ENCODE assay signal across 32 cellular contexts in the genomic region with DNA sequence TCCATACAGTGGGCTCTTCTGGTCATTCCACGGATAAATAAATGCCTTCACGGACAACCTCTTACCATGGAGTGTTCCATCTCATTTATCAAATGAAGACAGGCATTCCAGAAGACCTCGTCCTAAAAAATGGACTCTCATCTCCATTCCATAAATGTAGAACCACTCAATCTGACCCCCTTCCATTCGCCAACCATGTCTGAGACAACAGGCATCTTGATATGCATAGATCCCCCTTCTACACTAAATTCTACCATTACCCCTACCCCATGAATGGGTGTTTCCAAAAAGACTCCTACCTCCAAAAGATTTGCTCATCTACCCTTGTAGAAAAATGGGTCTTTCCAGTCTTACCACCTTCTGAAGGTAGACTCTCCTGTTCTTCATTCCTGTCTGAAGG. TPM values are rescaled to one million over a fixed set of nuclear protein-coding genes. Genes with fewer than 3 reads are reported as not detected.
DNase-seq lines count a peak whose midpoint lies in the region; ATAC-seq, FAIRE-seq and TF ChIP-seq lines count a peak whose summit lies in the region.
"Had no signal": no experiment of that assay in that cellular context is flagged by ENCODE, and none has a peak within 500 bp of the region (broad histone marks: within the 10 kb centered on the region; RNA-seq: fewer than 3 reads in every experiment).

No MANE protein-coding gene starts in this region.

- no peak for DNase-seq in bronchial epithelial cell (ENCODE audit: low read depth)
- DNase-seq in endothelial cell of umbilical vein (ENCODE audit: low read depth, low spot score): no peak
- DNase-seq in osteoblast (ENCODE audit: insufficient read length, low spot score, missing footprints): peak; percentile 63
- no peak for DNase-seq in 8988T
- DNase-seq in activated CD4-positive, alpha-beta T cell treated with anti-CD3 and anti-CD28 coated beads, Interleukin-2, amount 50 U/mL, for 48 hours: no peak
- DNase-seq: ACHN; BE2C; C1 segment of cervical spinal cord; CD4-positive, alpha-beta memory T cell; CD4-positive, CD25-positive, alpha-beta regulatory T cell; CD8-positive, alpha-beta memory T cell; COR-L47; DMS 273 treated with DMSO at 0.1 percent for 48 hours; DMS153; DMS53; DMS79; DND-41; EL; GDM1 had no signal

- H3K4me1 ChIP-seq in HEK293 (ENCODE audit: control insufficient read depth, insufficient read depth, low read length) (no peaks in the 10 kb centered on the region), endothelial cell of umbilical vein (ENCODE audit: control insufficient read depth, extremely low read depth, insufficient read depth, low read length) (peaks cover 11% of the 10 kb centered on the region), osteoblast (ENCODE audit: insufficient read depth, low read length) (no peaks in the 10 kb centered on the region)
- H3K4me1 ChIP-seq: BE2C had no signal

- no TSS peak for BruUV-seq in endothelial cell of umbilical vein (replicated peaks; lab: Mats Ljungman, UMichigan)

- H4K20me1 ChIP-seq in endothelial cell of umbilical vein (replicated peaks; ENCODE audit: control insufficient read depth, extremely low read depth, insufficient read depth, low read length) (no peaks in the 10 kb centered on the region), osteoblast (ENCODE audit: insufficient read depth, low read length) (no peaks in the 10 kb centered on the region)
- H4K20me1 ChIP-seq: BLaER1 had no signal

- intact Hi-C loops in endothelial cell of umbilical vein (cut with micrococcal nuclease): no loop called here

- POLR2A ChIA-PET in HEK293 (lab: Yijun Ruan, JAX): no interaction called here
- POLR2A ChIA-PET in endothelial cell of umbilical vein (lab: Charles Lee): no interaction called here

- H3K4me3 ChIP-seq in HEK293 (ENCODE audit: low read depth, low read length): no peak overlapping the region
- no peak overlapping the region for H3K4me3 ChIP-seq in bronchial epithelial cell (ENCODE audit: low read depth, low read length)
- no peak overlapping the region for H3K4me3 ChIP-seq in endothelial cell of umbilical vein (replicated peaks in 1 of 3; ENCODE audit: insufficient read depth in 1 of 3, low read depth in 1 of 3, low read length in 3 of 3)
- no peak overlapping the region for H3K4me3 ChIP-seq in osteoblast (ENCODE audit: insufficient read depth, low read length)
- H3K4me3 ChIP-seq: BLaER1, GM12878 had no signal

- FAIRE-seq in bronchial epithelial cell (lab: Jason Lieb, UNC): peak; percentile 58
- peak; percentile 38 for FAIRE-seq in endothelial cell of umbilical vein (lab: Jason Lieb, UNC)
- FAIRE-seq: A204.1, GM12878, GM12892, GM18507 had no signal

- CTCF ChIA-PET in HEK293 (lab: Yijun Ruan, JAX): no interaction called here
- CTCF ChIA-PET in endothelial cell of umbilical vein (lab: Charles Lee): no interaction called here

- TF ChIP-seq POLR2A in endothelial cell of umbilical vein (IDR thresholded peaks at IDR 0.05; ENCODE audit: low read depth, low read length): no peak

- peaks cover 15% of the 10 kb centered on the region for H3K79me2 ChIP-seq in endothelial cell of umbilical vein (ENCODE audit: control insufficient read depth, insufficient read depth, low read length)
- no peaks in the 10 kb centered on the region for H3K79me2 ChIP-seq in osteoblast (ENCODE audit: insufficient read depth, low read length)

- dilution Hi-C loops in endothelial cell of umbilical vein (cut with MboI; ENCODE audit: extremely low pct_ligation_motif_present, low sequenced_read_pairs): no loop called here

- no peaks in the 10 kb centered on the region for H3K9me1 ChIP-seq in endothelial cell of umbilical vein (replicated peaks; ENCODE audit: control insufficient read depth, extremely low read depth, insufficient read depth, low read length)

- H3K36me3 ChIP-seq in HEK293 (ENCODE audit: control insufficient read depth in 2 of 2, insufficient read depth in 1 of 2, low read length in 2 of 2) (no peaks in the 10 kb centered on the region), bronchial epithelial cell (ENCODE audit: control insufficient read depth, insufficient read depth, low read length) (no peaks in the 10 kb centered on the region), endothelial cell of umbilical vein (ENCODE audit: control insufficient read depth in 2 of 2, extremely low read depth in 1 of 2, insufficient read depth in 2 of 2, low read length in 2 of 2) (peaks cover 16 to 35% of the 10 kb centered on the region in 2 experiments), osteoblast (ENCODE audit: insufficient read depth, low read length) (no peaks in the 10 kb centered on the region)
- H3K36me3 ChIP-seq: BE2C had no signal

- H2AFZ ChIP-seq in endothelial cell of umbilical vein (ENCODE audit: low read depth, low read length): no peak overlapping the region
- H2AFZ ChIP-seq in osteoblast (ENCODE audit: low read length): no peak overlapping the region

- H3K27me3 ChIP-seq in bronchial epithelial cell (ENCODE audit: control insufficient read depth, insufficient read depth, low read length) (no peaks in the 10 kb centered on the region), endothelial cell of umbilical vein (ENCODE audit: control insufficient read depth in 2 of 2, insufficient read depth in 2 of 2, low read length in 2 of 2) (no peaks in the 10 kb centered on the region), osteoblast (ENCODE audit: insufficient read depth, low read length) (peaks cover 14% of the 10 kb centered on the region)
- H3K27me3 ChIP-seq: BE2C, BLaER1 had no signal

- H3K4me2 ChIP-seq in endothelial cell of umbilical vein (ENCODE audit: insufficient read depth, low read length): no peak overlapping the region
- H3K4me2 ChIP-seq in osteoblast (ENCODE audit: insufficient read depth, low read length): no peak overlapping the region
- H3K4me2 ChIP-seq: BLaER1 had no signal

- H3K27ac ChIP-seq in HEK293 (ENCODE audit: extremely low read depth, low read depth, low read length) (no peak overlapping the region), endothelial cell of umbilical vein (ENCODE audit: insufficient read depth, low read depth, low read length) (no peak overlapping the region), osteoblast (ENCODE audit: low read depth, low read length) (no peak overlapping the region)
- H3K27ac ChIP-seq: 22Rv1, BLaER1 had no signal

- no peak for ATAC-seq in HG03442 (IDR thresholded peaks at IDR 0.05; ENCODE audit: unreplicated experiment)
- ATAC-seq: GM12878 had no signal

- TF ChIP-seq CTCF in HEK293 (tag by site-specific recombination; IDR thresholded peaks at IDR 0.05): no peak
- no peak for TF ChIP-seq CTCF in bronchial epithelial cell (IDR thresholded peaks at IDR 0.05; ENCODE audit: insufficient read depth, low read length, severe bottlenecking)
- no peak for TF ChIP-seq CTCF in endothelial cell of umbilical vein (IDR thresholded peaks at IDR 0.05; ENCODE audit: extremely low read depth in 1 of 2, insufficient read depth in 1 of 2, low read depth in 1 of 2, low read length in 2 of 2)
- no peak for TF ChIP-seq CTCF in osteoblast (IDR thresholded peaks at IDR 0.05; ENCODE audit: extremely low read depth, low read depth, low read length)

- H3K9ac ChIP-seq in endothelial cell of umbilical vein (replicated peaks; ENCODE audit: extremely low read depth, insufficient read depth, low read length): no peak overlapping the region
- H3K9ac ChIP-seq: BLaER1 had no signal

- H3K9me3 ChIP-seq in HEK293 (ENCODE audit: control insufficient read depth, insufficient read depth, low read depth, low read length) (no peaks in the 10 kb centered on the region), endothelial cell of umbilical vein (replicated peaks; ENCODE audit: control insufficient read depth, insufficient read depth, low read length) (no peaks in the 10 kb centered on the region), osteoblast (ENCODE audit: low read depth, low read length) (no peaks in the 10 kb centered on the region)
- H3K9me3 ChIP-seq: BE2C had no signal

RNA-seq across cellular contexts. Expression of a gene that starts 9.0 kb away (rescaled TPM):
- 2.4 and 2.9 TPM in 2 replicates for total RNA-seq in bronchial epithelial cell
- total RNA-seq in endothelial cell of umbilical vein: 82.1 and 83.1 TPM in 2 replicates
- 66.2 and 76.2 TPM in 2 replicates for polyA plus RNA-seq in endothelial cell of umbilical vein
- 37.2 and 37.3 TPM in 2 replicates for polyA plus RNA-seq in endothelial cell of umbilical vein (2011; cell fraction: cytosol; rRNA removed)
- 63.9 and 67.3 TPM in 2 replicates for polyA plus RNA-seq in endothelial cell of umbilical vein (2011; cell fraction: nucleus; rRNA removed)
- 59.3 and 64.5 TPM in 2 replicates for polyA plus RNA-seq in endothelial cell of umbilical vein (2012)
- polyA minus RNA-seq in endothelial cell of umbilical vein: 41.5 and 50.4 TPM in 2 replicates
- polyA minus RNA-seq in endothelial cell of umbilical vein (2011; cell fraction: cytosol; rRNA and poly(A)+ RNA removed): 49.6 TPM
- 19.5 and 30.3 TPM in 2 replicates for polyA minus RNA-seq in endothelial cell of umbilical vein (2011; cell fraction: nucleus; rRNA and poly(A)+ RNA removed)
- 2.1 and 3.6 TPM in 2 replicates for total RNA-seq in osteoblast
- polyA plus RNA-seq: CD14-positive monocyte, GM12878 had no signal

RNA-seq across cellular contexts. Expression of a gene that starts 11.9 kb away (rescaled TPM):
- 0.13 and 0.26 TPM in 2 replicates for total RNA-seq in bronchial epithelial cell
- 0.76 and 0.84 TPM in 2 replicates for total RNA-seq in endothelial cell of umbilical vein
- polyA plus RNA-seq in endothelial cell of umbilical vein: 0.57 and 0.94 TPM in 2 replicates
- 0.52 and 0.69 TPM in 2 replicates for polyA plus RNA-seq in endothelial cell of umbilical vein (2011; cell fraction: cytosol; rRNA removed)
- 1.0 and 1.1 TPM in 2 replicates for polyA plus RNA-seq in endothelial cell of umbilical vein (2011; cell fraction: nucleus; rRNA removed)
- 0.68 and 0.76 TPM in 2 replicates for polyA plus RNA-seq in endothelial cell of umbilical vein (2012)
- polyA minus RNA-seq in endothelial cell of umbilical vein: 0.51 and 0.78 TPM in 2 replicates
- polyA minus RNA-seq in endothelial cell of umbilical vein (2011; cell fraction: cytosol; rRNA and poly(A)+ RNA removed): 0.61 TPM
- polyA minus RNA-seq in endothelial cell of umbilical vein (2011; cell fraction: nucleus; rRNA and poly(A)+ RNA removed): 0.82 and 0.96 TPM in 2 replicates
- total RNA-seq in osteoblast: 0.36 and 0.59 TPM in 2 replicates
- polyA plus RNA-seq: CD14-positive monocyte had no signal

RNA-seq across cellular contexts. Expression of a gene that starts 15.3 kb away (rescaled TPM):
- total RNA-seq in bronchial epithelial cell (0.26 and 2.3 TPM in 2 replicates), endothelial cell of umbilical vein (1.2 TPM in 2 replicates), osteoblast (not detected in 2 replicates)
- 0.18 and 0.35 TPM in 2 replicates for polyA plus RNA-seq in endothelial cell of umbilical vein
- 0.13 TPM in 1 of 2 replicates, not detected in the other for polyA plus RNA-seq in endothelial cell of umbilical vein (2011; cell fraction: cytosol; rRNA removed)
- 1.8 and 2.2 TPM in 2 replicates for polyA plus RNA-seq in endothelial cell of umbilical vein (2011; cell fraction: nucleus; rRNA removed)
- 0.18 and 0.20 TPM in 2 replicates for polyA plus RNA-seq in endothelial cell of umbilical vein (2012)
- not detected in 2 replicates for polyA minus RNA-seq in endothelial cell of umbilical vein
- not detected for polyA minus RNA-seq in endothelial cell of umbilical vein (2011; cell fraction: cytosol; rRNA and poly(A)+ RNA removed)
- 0.96 TPM in 1 of 2 replicates, not detected in the other for polyA minus RNA-seq in endothelial cell of umbilical vein (2011; cell fraction: nucleus; rRNA and poly(A)+ RNA removed)
- total RNA-seq: A673; CD4-positive, alpha-beta memory T cell; CD4-positive, CD25-positive, alpha-beta regulatory T cell; CD8-positive, alpha-beta memory T cell; Daoy; G401; GM12878 had no signal
- polyA plus RNA-seq: AG04450; CD14-positive monocyte; CD4-positive, alpha-beta memory T cell; CD4-positive, CD25-positive, alpha-beta regulatory T cell; CD8-positive, alpha-beta memory T cell; GM12878 had no signal

RNA-seq across cellular contexts. Expression of a gene that starts 21.0 kb away (rescaled TPM):
- 12.1 and 16.9 TPM in 2 replicates for total RNA-seq in bronchial epithelial cell
- total RNA-seq in endothelial cell of umbilical vein: 4.8 and 5.2 TPM in 2 replicates
- 1.9 and 2.6 TPM in 2 replicates for polyA plus RNA-seq in endothelial cell of umbilical vein
- 1.3 and 1.7 TPM in 2 replicates for polyA plus RNA-seq in endothelial cell of umbilical vein (2011; cell fraction: cytosol; rRNA removed)
- polyA plus RNA-seq in endothelial cell of umbilical vein (2011; cell fraction: nucleus; rRNA removed): 1.5 and 1.8 TPM in 2 replicates
- 1.3 and 1.5 TPM in 2 replicates for polyA plus RNA-seq in endothelial cell of umbilical vein (2012)
- 2.8 and 3.4 TPM in 2 replicates for polyA minus RNA-seq in endothelial cell of umbilical vein
- 2.6 TPM for polyA minus RNA-seq in endothelial cell of umbilical vein (2011; cell fraction: cytosol; rRNA and poly(A)+ RNA removed)
- 1.0 and 1.3 TPM in 2 replicates for polyA minus RNA-seq in endothelial cell of umbilical vein (2011; cell fraction: nucleus; rRNA and poly(A)+ RNA removed)
- total RNA-seq in osteoblast: under 0.01 TPM in 1 of 2 replicates, not detected in the other
- total RNA-seq: CD4-positive, CD25-positive, alpha-beta regulatory T cell; Daoy; G401; GM12878 had no signal
- polyA plus RNA-seq: CD14-positive monocyte; CD8-positive, alpha-beta memory T cell had no signal

RNA-seq across cellular contexts. Expression of a gene that starts 23.9 kb away (rescaled TPM):
- total RNA-seq in bronchial epithelial cell (not detected in 2 replicates), endothelial cell of umbilical vein (not detected in 2 replicates), osteoblast (not detected in 2 replicates)
- polyA plus RNA-seq in endothelial cell of umbilical vein: not detected in 2 replicates
- not detected in 2 replicates for polyA plus RNA-seq in endothelial cell of umbilical vein (2011; cell fraction: cytosol; rRNA removed)
- polyA plus RNA-seq in endothelial cell of umbilical vein (2011; cell fraction: nucleus; rRNA removed): not detected in 2 replicates
- not detected in 2 replicates for polyA plus RNA-seq in endothelial cell of umbilical vein (2012)
- polyA minus RNA-seq in endothelial cell of umbilical vein: not detected in 2 replicates
- 1.1 TPM for polyA minus RNA-seq in endothelial cell of umbilical vein (2011; cell fraction: cytosol; rRNA and poly(A)+ RNA removed)
- polyA minus RNA-seq in endothelial cell of umbilical vein (2011; cell fraction: nucleus; rRNA and poly(A)+ RNA removed): not detected in 2 replicates
- total RNA-seq: A673; CD4-positive, alpha-beta memory T cell; CD4-positive, CD25-positive, alpha-beta regulatory T cell; CD8-positive, alpha-beta memory T cell; Daoy; G401; GM12878 had no signal
- polyA plus RNA-seq: AG04450; CD14-positive monocyte; CD4-positive, alpha-beta memory T cell; CD4-positive, CD25-positive, alpha-beta regulatory T cell; CD8-positive, alpha-beta memory T cell; GM12878 had no signal

Comparison
In these comparisons a context has a peak if more than half of its experiments do, and no peak if none do; other contexts are left out.
1. RNA of a gene that starts 9.0 kb away (total RNA-seq): 82.1 to 83.1 TPM in endothelial cell of umbilical vein; 2.1 to 3.6 TPM in osteoblast and 2.4 to 2.9 TPM in bronchial epithelial cell; every median in the first group is over 10 times any median in the second.